In the genomic region with DNA sequence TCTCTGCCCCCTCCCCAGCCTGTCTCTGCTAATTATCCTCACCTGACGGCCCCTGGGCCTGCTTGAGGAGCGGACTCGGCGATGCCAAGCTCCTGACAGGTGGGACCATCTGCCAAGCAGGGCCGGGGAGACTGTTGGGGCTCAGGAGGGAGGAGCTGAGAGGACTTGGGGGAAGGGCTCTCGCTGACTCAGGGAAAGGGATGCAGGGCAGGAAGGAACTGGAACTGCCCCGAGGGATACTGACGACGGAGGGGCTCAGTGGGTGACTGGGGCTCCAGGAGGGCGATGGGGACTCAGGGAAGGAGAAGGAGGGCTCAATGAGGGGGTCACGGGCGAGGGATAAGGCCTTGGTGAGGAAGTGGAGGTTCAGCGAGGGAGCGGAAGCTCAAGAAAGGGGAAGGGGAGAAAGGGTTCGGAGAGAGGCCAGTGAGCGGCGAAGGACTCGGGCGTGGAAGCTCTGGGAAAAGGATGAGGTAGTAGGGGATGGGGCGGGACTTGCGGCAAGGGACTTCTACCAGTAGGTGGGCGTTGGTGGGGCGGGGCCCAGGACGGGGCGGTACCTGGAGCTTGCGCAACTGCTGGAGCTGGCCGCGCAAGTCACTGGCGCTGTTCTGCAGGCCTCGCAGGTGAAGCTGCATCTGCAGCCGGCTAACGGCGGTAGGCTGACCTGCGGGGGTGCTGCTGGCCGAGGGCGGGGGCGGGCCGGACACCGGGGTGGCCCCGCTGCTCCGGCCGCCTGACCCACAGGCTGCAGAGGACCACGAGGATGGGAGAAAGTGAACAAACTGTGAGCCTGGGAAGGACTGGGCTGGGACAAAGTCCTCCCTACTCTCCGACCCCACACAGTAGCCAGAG, we compare ENCODE assay signal across 8 cellular contexts. TPM values are rescaled to one million over a fixed set of nuclear protein-coding genes. Genes with fewer than 3 reads are reported as not detected.
DNase-seq lines count a peak whose midpoint lies in the region; ATAC-seq lines count a peak whose summit lies in the region.

No MANE protein-coding gene starts in this region.

- H3K36me3 ChIP-seq in mesenchymal stem cell (ENCODE audit: control insufficient read depth in 1 of 2, insufficient read depth in 2 of 2, low read depth in 1 of 2, low read length in 2 of 2): no peaks in the 10 kb centered on the region

- peak; percentile 90 for DNase-seq in NCI-H510A treated with DMSO at 0.1 percent for 48 hours (lab: John Stamatoyannopoulos, UW)
- peak; percentile 80 to 86 for DNase-seq in activated CD4-positive, alpha-beta T cell treated with anti-CD3 and anti-CD28 coated beads, Interleukin-2, amount 50 U/mL, for 24 hours (ENCODE audit: low read depth in 1 of 2, low spot score in 1 of 2)
- DNase-seq in dermis microvascular lymphatic vessel endothelial cell (ENCODE audit: low read depth in 2 of 2): peak; percentile 17 to 53
- DNase-seq in mesenchymal stem cell: peak; percentile 13
- DNase-seq in stimulated activated CD8-positive, alpha-beta memory T cell treated with anti-CD3 and anti-CD28 coated beads, Interleukin-15, amount 100 ng/mL, for 4 hours (ENCODE audit: low read depth in 2 of 2): peak; percentile 78 to 85

- ATAC-seq in GM18517 (IDR thresholded peaks at IDR 0.05; ENCODE audit: unreplicated experiment) (peak; percentile 54), HG03432 (IDR thresholded peaks at IDR 0.05; ENCODE audit: unreplicated experiment) (peak; percentile 70), HG03025 (IDR thresholded peaks at IDR 0.05; ENCODE audit: low FRiP score, unreplicated experiment) (no peak)

- no peak overlapping the region for H2BK5ac ChIP-seq in mesenchymal stem cell (ENCODE audit: low read depth, low read length, poor library complexity, severe bottlenecking)

- no peak overlapping the region for H2BK15ac ChIP-seq in mesenchymal stem cell (ENCODE audit: low read depth, poor library complexity, severe bottlenecking)

- H4K91ac ChIP-seq in mesenchymal stem cell (ENCODE audit: low read length): no peak overlapping the region

- no peak overlapping the region for H3K4ac ChIP-seq in mesenchymal stem cell (ENCODE audit: low read depth in 1 of 2, low read length in 2 of 2)

- H3K4me3 ChIP-seq in mesenchymal stem cell (ENCODE audit: insufficient read depth in 1 of 2, low read depth in 1 of 2, low read length in 2 of 2): peak overlapping the region; percentile 23 to 73

- H2BK12ac ChIP-seq in mesenchymal stem cell (ENCODE audit: low read length in 2 of 2): no peak overlapping the region

- H3K27me3 ChIP-seq in mesenchymal stem cell (ENCODE audit: control insufficient read depth in 1 of 2, insufficient read depth in 1 of 2, low read length in 2 of 2): peaks cover 57 to 90% of the 10 kb centered on the region in 2 experiments

- no peak overlapping the region for H2AFZ ChIP-seq in mesenchymal stem cell (ENCODE audit: low read depth, low read length)

- H3K27ac ChIP-seq in mesenchymal stem cell (ENCODE audit: low read length, poor library complexity, severe bottlenecking): no peak overlapping the region

- no peak overlapping the region for H3K14ac ChIP-seq in mesenchymal stem cell (ENCODE audit: low read length in 2 of 2)

- H2AK5ac ChIP-seq in mesenchymal stem cell (ENCODE audit: low read length, severe bottlenecking): no peak overlapping the region

- H4K8ac ChIP-seq in mesenchymal stem cell (ENCODE audit: low read length): no peak overlapping the region

- no peak overlapping the region for H2BK120ac ChIP-seq in mesenchymal stem cell (ENCODE audit: low read depth, low read length)

- no peak overlapping the region for H3K23ac ChIP-seq in mesenchymal stem cell (ENCODE audit: low read length in 2 of 2)

- 2% methylated on average over 37 of the region's 44 CpGs for WGBS in mesenchymal stem cell

- peaks cover 23% of the 10 kb centered on the region for H3K4me1 ChIP-seq in mesenchymal stem cell (ENCODE audit: control insufficient read depth, insufficient read depth, low read depth, low read length)

- no peaks in the 10 kb centered on the region for H3K79me1 ChIP-seq in mesenchymal stem cell (replicated peaks; ENCODE audit: low read length, poor library complexity, severe bottlenecking)

- H3K9ac ChIP-seq in mesenchymal stem cell (ENCODE audit: low read length): no peak overlapping the region

- no peak overlapping the region for H3K18ac ChIP-seq in mesenchymal stem cell (ENCODE audit: low read depth in 1 of 2, low read length in 2 of 2)

- no peak overlapping the region for H3K4me2 ChIP-seq in mesenchymal stem cell (ENCODE audit: low read length, poor library complexity, severe bottlenecking)

- H3K9me3 ChIP-seq in mesenchymal stem cell (ENCODE audit: control insufficient read depth, low read length): no peaks in the 10 kb centered on the region

RNA-seq across cellular contexts. Expression of gene SRCIN1, which starts 46.5 kb away (rescaled TPM):
- under 0.01 TPM in 2 replicates for total RNA-seq in dermis microvascular lymphatic vessel endothelial cell
- 0.04 TPM for polyA plus RNA-seq in mesenchymal stem cell (2013, experiment 1 of 2)
- not detected for polyA plus RNA-seq in mesenchymal stem cell (2013, experiment 2 of 2)

Comparison
In these comparisons a context has a peak if more than half of its experiments do, and no peak if none do; other contexts are left out.
1. DNase-seq: peak in every context shown above with its lines; median percentile 90 in NCI-H510A treated with DMSO at 0.1 percent for 48 hours; 83 in activated CD4-positive, alpha-beta T cell treated with anti-CD3 and anti-CD28 coated beads, Interleukin-2, amount 50 U/mL, for 24 hours; 82 in stimulated activated CD8-positive, alpha-beta memory T cell treated with anti-CD3 and anti-CD28 coated beads, Interleukin-15, amount 100 ng/mL, for 4 hours; 35 in dermis microvascular lymphatic vessel endothelial cell; 13 in mesenchymal stem cell.